ENCODE assay signal across 18 cellular contexts in genomic region chr16:64589836-64590235, GRCh38.
DNase-seq lines count a peak whose midpoint lies in the region; ATAC-seq and TF ChIP-seq lines count a peak whose summit lies in the region.
"Had no signal": no experiment of that assay in that cellular context is flagged by ENCODE, and none has a peak within 500 bp of the region (broad histone marks: within the 10 kb centered on the region; RNA-seq: fewer than 3 reads in every experiment).

No MANE protein-coding gene starts in this region.

- H3K4me1 ChIP-seq in fibroblast of lung (ENCODE audit: control insufficient read depth, extremely low read depth, insufficient read depth, low read length) (no peaks in the 10 kb centered on the region), psoas muscle (no peaks in the 10 kb centered on the region)
- H3K4me1 ChIP-seq: ascending aorta, lower lobe of right lung had no signal

- intact Hi-C loops in psoas muscle (cut with DNase I) = no loop called here

- no peaks in the 10 kb centered on the region for H3K36me3 ChIP-seq in fibroblast of lung (ENCODE audit: control insufficient read depth, insufficient read depth, low read length)
- no peaks in the 10 kb centered on the region for H3K36me3 ChIP-seq in psoas muscle (ENCODE audit: insufficient read depth in 1 of 2, low read depth in 1 of 2)
- H3K36me3 ChIP-seq: ascending aorta, lower lobe of right lung had no signal

- ATAC-seq in psoas muscle (peak in 3 of 4 donors; percentile 54 to 68 (median 66)), GM21360 (IDR thresholded peaks at IDR 0.05; ENCODE audit: unreplicated experiment) (no peak)
- ATAC-seq: lower lobe of right lung; natural killer cell treated with Interleukin-12 subunit alpha and Interleukin-12 subunit beta and Interleukin-15 and Interleukin-18, amount 100 ng/mL, for 72 hours had no signal

- H3K9ac ChIP-seq in fibroblast of lung (ENCODE audit: insufficient read depth, low read length) = no peak overlapping the region

- no peaks in the 10 kb centered on the region for H3K9me3 ChIP-seq in fibroblast of lung (ENCODE audit: control insufficient read depth, insufficient read depth, low read depth, low read length)
- no peaks in the 10 kb centered on the region for H3K9me3 ChIP-seq in psoas muscle
- H3K9me3 ChIP-seq: ascending aorta, lower lobe of right lung had no signal

- no peaks in the 10 kb centered on the region for H3K79me2 ChIP-seq in fibroblast of lung (ENCODE audit: control insufficient read depth, insufficient read depth, low read length)

- H3K4me3 ChIP-seq in fibroblast of lung (replicated peaks in 1 of 4; ENCODE audit: control extremely low read depth in 1 of 4, insufficient read depth in 1 of 4, low read depth in 3 of 4, low read length in 4 of 4) (no peak overlapping the region), psoas muscle (no peak overlapping the region), coronary artery (no peak overlapping the region)
- H3K4me3 ChIP-seq: ascending aorta, lower lobe of right lung had no signal

- TF ChIP-seq CTCF in fibroblast of lung (conservative IDR thresholded peaks at IDR 0.05 in 1 of 2, IDR thresholded peaks at IDR 0.05 in 1 of 2; ENCODE audit: low read depth in 1 of 2, low read length in 2 of 2) = no peak
- no peak for TF ChIP-seq CTCF in psoas muscle (IDR thresholded peaks at IDR 0.05)
- TF ChIP-seq CTCF in coronary artery (IDR thresholded peaks at IDR 0.05) = no peak

- H4K20me1 ChIP-seq in fibroblast of lung (ENCODE audit: control insufficient read depth, extremely low read depth, insufficient read depth, low read length) = no peaks in the 10 kb centered on the region

- no peak overlapping the region for H3K4me2 ChIP-seq in fibroblast of lung (ENCODE audit: extremely low read depth, insufficient read depth, low read length)

- H3K27me3 ChIP-seq in fibroblast of lung (ENCODE audit: control insufficient read depth, insufficient read depth, low read length) (no peaks in the 10 kb centered on the region), psoas muscle (ENCODE audit: insufficient read depth in 3 of 3, low read length in 2 of 3) (no peaks in the 10 kb centered on the region)
- H3K27me3 ChIP-seq: ascending aorta had no signal

- DNase-seq in EH (ENCODE audit: low read depth) (peak; percentile 86), RKO (ENCODE audit: low spot score) (peak; percentile 37), fibroblast of lung (ENCODE audit: low read depth in 2 of 2) (peak; percentile 25 to 77), psoas muscle (no peak), NCI-H1436 (lab: John Stamatoyannopoulos, UW) (no peak), coronary artery (ENCODE audit: low spot score) (no peak), NCI-H2227 treated with DMSO at 0.1 percent for 48 hours (lab: John Stamatoyannopoulos, UW) (no peak)
- DNase-seq: activated CD4-positive, alpha-beta T cell treated with anti-CD3 and anti-CD28 coated beads for 1 hour; activated effector memory CD4-positive, alpha-beta T cell treated with anti-CD3 and anti-CD28 coated beads, Interleukin-2, amount 50 U/mL, for 16 hours; C1 segment of cervical spinal cord; dermis blood vessel endothelial cell; DMS 273 treated with DMSO at 0.1 percent for 48 hours; foreskin melanocyte; lower lobe of right lung; NCI-H1092 treated with DMSO at 0.1 percent for 48 hours had no signal

- no peak overlapping the region for H3K27ac ChIP-seq in fibroblast of lung (ENCODE audit: insufficient read depth, low read length)
- no peak overlapping the region for H3K27ac ChIP-seq in psoas muscle
- no peak overlapping the region for H3K27ac ChIP-seq in coronary artery
- H3K27ac ChIP-seq: ascending aorta, lower lobe of right lung had no signal

- H2AFZ ChIP-seq in fibroblast of lung (ENCODE audit: low read length) = no peak overlapping the region

- WGBS in psoas muscle, 3 donors = 29 to 35% (median 30%) methylated on average over 5 of the region's 5 CpGs

Comparison
In these comparisons a context has a peak if more than half of its experiments do, and no peak if none do; other contexts are left out.
1. DNase-seq: peak in EH (single experiment), RKO (single experiment) and fibroblast of lung (2 of 2); none in psoas muscle (0 of 2), NCI-H1436 (single experiment), coronary artery (single experiment) and NCI-H2227 treated with DMSO at 0.1 percent for 48 hours (single experiment).